In the genomic region with DNA sequence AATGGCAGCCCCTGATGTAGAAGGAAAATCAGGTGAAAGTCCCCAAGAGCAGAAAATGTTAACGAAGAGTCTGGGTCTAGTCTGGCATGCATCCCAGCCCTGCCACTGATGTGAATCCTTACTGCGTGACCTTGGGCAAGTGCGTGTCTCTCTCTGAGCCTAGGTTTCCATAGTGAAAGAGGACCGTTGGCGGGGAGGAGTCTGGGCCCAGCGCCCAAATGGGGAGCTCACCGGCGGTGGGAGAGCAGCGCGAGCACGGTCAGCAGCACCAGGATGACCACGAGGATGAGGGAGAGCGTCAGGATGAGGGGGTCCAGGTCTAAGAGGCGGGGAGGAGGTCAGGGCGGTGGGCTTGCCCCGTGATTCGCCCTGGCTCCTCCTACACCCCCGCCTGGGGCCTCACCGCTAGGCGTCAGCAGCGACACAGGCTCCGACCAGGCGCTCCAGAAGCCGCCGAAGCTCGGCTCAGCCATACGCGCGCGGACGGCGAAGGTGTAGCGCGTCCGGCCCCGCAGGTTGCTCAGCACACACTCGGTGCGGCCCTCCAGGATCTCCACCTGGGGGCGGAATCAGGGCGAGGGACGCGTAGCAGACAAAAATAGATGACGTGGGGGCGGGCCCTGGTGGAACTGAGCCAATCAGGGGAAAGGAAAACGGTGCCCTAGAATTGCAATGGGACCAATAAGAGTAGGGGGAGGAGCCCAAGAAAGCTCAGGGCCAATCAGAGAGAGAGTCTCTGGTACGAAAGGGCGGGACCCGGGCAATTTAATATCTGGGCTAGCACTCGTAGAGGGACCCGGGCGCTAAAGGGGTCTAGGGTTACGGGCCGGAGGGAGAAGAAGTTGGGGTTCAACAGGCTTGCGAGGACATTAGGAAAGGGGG, we compare ENCODE assay signal across 8 cellular contexts. TPM values are rescaled to one million over a fixed set of nuclear protein-coding genes. Genes with fewer than 3 reads are reported as not detected.
A peak's percentile ranks its signal among the peaks of the same experiment; 100 is the strongest.
DNase-seq lines count a peak whose midpoint lies in the region; ATAC-seq and TF ChIP-seq lines count a peak whose summit lies in the region.

No MANE protein-coding gene starts in this region.

- H3K9me3 ChIP-seq in HUES6 (ENCODE audit: control insufficient read depth, insufficient read depth, low read depth, low read length) (no peaks in the 10 kb centered on the region), Peyer's patch (no peaks in the 10 kb centered on the region)

- no peaks in the 10 kb centered on the region for H3K27me3 ChIP-seq in HUES6 (ENCODE audit: control insufficient read depth, insufficient read depth, low read length)
- H3K27me3 ChIP-seq in Peyer's patch = peaks cover 0 to 10% of the 10 kb centered on the region in 2 donors

- H3K4me3 Mint-ChIP-seq in naive thymus-derived CD8-positive, alpha-beta T cell = peak overlapping the region; percentile 84 to 99 (median 94)
- H3K4me3 Mint-ChIP-seq in stimulated activated naive B cell treated with anti-CD40 and anti-IgM and Interleukin-4, amounts not matched to agents 10 μg/mL and 1 μg/mL and 100 μg/mL, for 72 hours = peak overlapping the region; percentile 86 to 95

- peak; percentile 81 to 87 (median 86) for TF ChIP-seq CTCF in Peyer's patch (IDR thresholded peaks at IDR 0.05)

- H3K4me1 Mint-ChIP-seq in naive thymus-derived CD8-positive, alpha-beta T cell = peaks cover 21 to 55% (median 51%) of the 10 kb centered on the region in 4 donors
- peaks cover 31 to 57% of the 10 kb centered on the region in 2 donors for H3K4me1 Mint-ChIP-seq in stimulated activated naive B cell treated with anti-CD40 and anti-IgM and Interleukin-4, amounts not matched to agents 10 μg/mL and 1 μg/mL and 100 μg/mL, for 72 hours

- H3K9ac ChIP-seq in HUES6 (ENCODE audit: low read length) = peak overlapping the region; percentile 75

- H3K27me3 Mint-ChIP-seq in naive thymus-derived CD8-positive, alpha-beta T cell = peaks cover 3 to 23% (median 10%) of the 10 kb centered on the region in 5 donors
- peaks cover 5 to 9% of the 10 kb centered on the region in 2 donors for H3K27me3 Mint-ChIP-seq in stimulated activated naive B cell treated with anti-CD40 and anti-IgM and Interleukin-4, amounts not matched to agents 10 μg/mL and 1 μg/mL and 100 μg/mL, for 72 hours

- H3K27ac ChIP-seq in HUES6 (ENCODE audit: low read depth, low read length) (peak overlapping the region; percentile 44), Peyer's patch (peak overlapping the region; percentile 78 to 94 (median 88))

- H3K27ac Mint-ChIP-seq in naive thymus-derived CD8-positive, alpha-beta T cell = peak overlapping the region; percentile 89 to 99 (median 96)
- H3K27ac Mint-ChIP-seq in stimulated activated naive B cell treated with anti-CD40 and anti-IgM and Interleukin-4, amounts not matched to agents 10 μg/mL and 1 μg/mL and 100 μg/mL, for 72 hours = peak overlapping the region; percentile 95

- POLR2A ChIA-PET in naive thymus-derived CD8-positive, alpha-beta T cell (lab: Charles Lee) = interaction anchor here (0.5 to 2.2 kb wide), 11 partner anchors 21 to 1060 kb away, joined by 3 to 18 read pairs (median 4); a partner anchor contains a TSS

- H3K36me3 ChIP-seq in HUES6 (ENCODE audit: control insufficient read depth, insufficient read depth, low read length) = no peaks in the 10 kb centered on the region
- no peaks in the 10 kb centered on the region for H3K36me3 ChIP-seq in Peyer's patch

- TF ChIP-seq POLR2A in Peyer's patch (IDR thresholded peaks at IDR 0.05) = peak; percentile 77 to 88

- H3K4me3 ChIP-seq in HUES6 (ENCODE audit: low read depth, low read length) = peak overlapping the region; percentile 75
- H3K4me3 ChIP-seq in Peyer's patch = peak overlapping the region; percentile 49 to 70 (median 61)

- no peaks in the 10 kb centered on the region for H3K9me3 Mint-ChIP-seq in naive thymus-derived CD8-positive, alpha-beta T cell
- H3K9me3 Mint-ChIP-seq in stimulated activated naive B cell treated with anti-CD40 and anti-IgM and Interleukin-4, amounts not matched to agents 10 μg/mL and 1 μg/mL and 100 μg/mL, for 72 hours = peaks cover 0 to 2% of the 10 kb centered on the region in 2 donors

- H3K4me1 ChIP-seq in HUES6 (ENCODE audit: control insufficient read depth, insufficient read depth, low read length) (0 out of 2 replicates have a peak, but pooled peaks cover 6% of the 10 kb centered on the region), Peyer's patch (peaks cover 3 to 54% (median 23%) of the 10 kb centered on the region in 4 donors)

- ATAC-seq in GM21447 (IDR thresholded peaks at IDR 0.05; ENCODE audit: unreplicated experiment) = peak; percentile 74
- ATAC-seq in naive thymus-derived CD8-positive, alpha-beta T cell = peak; percentile 87 to 89
- peak; percentile 88 to 90 for ATAC-seq in stimulated activated naive B cell treated with anti-CD40 and anti-IgM and Interleukin-4, amounts not matched to agents 10 μg/mL and 1 μg/mL and 100 μg/mL, for 72 hours (replicated peaks)

- DNase-seq in DMS 273 (lab: John Stamatoyannopoulos, UW; ENCODE audit: unreplicated experiment) = peak; percentile 98
- peak; percentile 96 to 98 (median 97) for DNase-seq in Peyer's patch
- DNase-seq in activated T-helper 1 cell treated with Interleukin-2 at 50 U/mL for 16 hours (ENCODE audit: low read depth) = peak; percentile 95
- peak; percentile 90 for DNase-seq in fibroblast of gingiva (ENCODE audit: low read depth)
- DNase-seq in naive thymus-derived CD8-positive, alpha-beta T cell = peak; percentile 90 to 99 (median 98)
- DNase-seq in stimulated activated naive B cell treated with anti-CD40 and anti-IgM and Interleukin-4, amounts not matched to agents 10 μg/mL and 1 μg/mL and 100 μg/mL, for 72 hours = peak; percentile 97

- peaks cover 3 to 4% (median 4%) of the 10 kb centered on the region in 3 donors for H3K36me3 Mint-ChIP-seq in naive thymus-derived CD8-positive, alpha-beta T cell
- peaks cover 10% of the 10 kb centered on the region in 2 donors for H3K36me3 Mint-ChIP-seq in stimulated activated naive B cell treated with anti-CD40 and anti-IgM and Interleukin-4, amounts not matched to agents 10 μg/mL and 1 μg/mL and 100 μg/mL, for 72 hours

RNA-seq across cellular contexts. Expression of a gene that starts 3.2 kb away (rescaled TPM):
- total RNA-seq in Peyer's patch = 1 to 10 TPM; 1.2 to 5.0 (median 3.0) TPM
- 1 to 10 TPM; 5.1 to 6.2 TPM for total RNA-seq in naive thymus-derived CD8-positive, alpha-beta T cell
- polyA plus RNA-seq in naive thymus-derived CD8-positive, alpha-beta T cell = 1 to 10 TPM; 5.1 to 6.9 (median 5.9) TPM

RNA-seq across cellular contexts. Expression of a gene that starts 6.4 kb away (rescaled TPM):
- 1 to 10 TPM in 2 of 4 donors, under 1 TPM in 1, not detected in 1; 0.76 to 3.2 (median 1.9) TPM for total RNA-seq in Peyer's patch
- total RNA-seq in naive thymus-derived CD8-positive, alpha-beta T cell = 1 to 10 TPM; 5.6 to 5.7 TPM
- polyA plus RNA-seq in naive thymus-derived CD8-positive, alpha-beta T cell = 1 to 10 TPM; 4.3 to 5.8 (median 4.7) TPM

RNA-seq across cellular contexts. Expression of a gene that starts 25.7 kb away (rescaled TPM):
- 10 to 100 TPM in 2 of 4 donors, 1 to 10 TPM in 2; 6.8 to 18.2 (median 10.1) TPM for total RNA-seq in Peyer's patch
- 1 to 10 TPM; 8.4 to 8.7 TPM for total RNA-seq in naive thymus-derived CD8-positive, alpha-beta T cell
- under 1 TPM; 0.22 to 0.33 (median 0.30) TPM for polyA plus RNA-seq in naive thymus-derived CD8-positive, alpha-beta T cell

RNA-seq across cellular contexts. Expression of a gene that starts 34.6 kb away (rescaled TPM):
- 100 to 1,000 TPM in 1 of 4 donors, 10 to 100 TPM in 3; 25.6 to 157 (median 65.6) TPM for total RNA-seq in Peyer's patch
- 10 to 100 TPM; 59.9 to 61.6 TPM for total RNA-seq in naive thymus-derived CD8-positive, alpha-beta T cell
- polyA plus RNA-seq in naive thymus-derived CD8-positive, alpha-beta T cell = 10 to 100 TPM; 13.7 to 16.8 (median 15.0) TPM

RNA-seq across cellular contexts. Expression of a gene that starts 34.8 kb away (rescaled TPM):
- total RNA-seq in Peyer's patch = 100 to 1,000 TPM in 3 of 4 donors, 10 to 100 TPM in 1; 77.6 to 212 (median 168) TPM
- 10 to 100 TPM; 22.9 to 25.8 TPM for total RNA-seq in naive thymus-derived CD8-positive, alpha-beta T cell
- polyA plus RNA-seq in naive thymus-derived CD8-positive, alpha-beta T cell = 10 to 100 TPM; 56.6 to 76.1 (median 66.8) TPM

Comparison
In these comparisons a context has a peak if more than half of its experiments do, and no peak if none do; other contexts are left out.
1. Peak in every context shown above with its lines: DNase-seq, ATAC-seq, H3K4me3 ChIP-seq and H3K27ac ChIP-seq.